In genomic region chr7:97017197-97018125, GRCh38 we compare ENCODE assay signal across 21 cellular contexts. TPM values are rescaled to one million over a fixed set of nuclear protein-coding genes. Genes with fewer than 3 reads are reported as not detected.
A peak's percentile ranks its signal among the peaks of the same experiment; 100 is the strongest.
DNase-seq lines count a peak whose midpoint lies in the region; ATAC-seq, FAIRE-seq and TF ChIP-seq lines count a peak whose summit lies in the region.
"Had no signal": no experiment of that assay in that cellular context is flagged by ENCODE, and none has a peak within 500 bp of the region (broad histone marks: within the 10 kb centered on the region; RNA-seq: fewer than 3 reads in every experiment).

No MANE protein-coding gene starts in this region.

- in situ Hi-C loops in HAP-1 (cut with MboI; ENCODE audit: low sequenced_read_pairs): loop anchor here (5.0 to 25.0 kb wide), 2 partner anchors 305 to 420 kb away; partner anchors contain the start of gene SEM1

- POLR2A ChIA-PET in H1 (lab: Charles Lee; ENCODE audit: partially characterized antibody): interaction anchor here (1.0 to 2.3 kb wide), 6 partner anchors 11 to 22 kb away, joined by 4 to 10 read pairs (median 4); partner anchors contain the start of gene DLX6

- H3K79me2 ChIP-seq in ACC112 (ENCODE audit: control insufficient read depth, insufficient read depth, low read length, unreplicated experiment): no peaks in the 10 kb centered on the region
- H3K79me2 ChIP-seq in H1 (ENCODE audit: control insufficient read depth in 1 of 2, insufficient read depth in 2 of 2, low read length in 2 of 2): no peaks in the 10 kb centered on the region

- H3K4me3 ChIP-seq in ACC112 (ENCODE audit: low read depth, low read length) (peak overlapping the region; percentile 70), HAP-1 (peak overlapping the region; percentile 41), H1 (ENCODE audit: extremely low read depth in 1 of 4, insufficient read depth in 2 of 4, low read depth in 3 of 4, low read length in 4 of 4) (peak overlapping the region; percentile 22 to 52 (median 33); a peak in 4 of 8 replicates)
- H3K4me3 ChIP-seq: body of pancreas, vagina had no signal

- no peaks in the 10 kb centered on the region for H3K36me3 Mint-ChIP-seq in neural crest cell (ENCODE audit: low read depth)

- peak overlapping the region; percentile 12 for H2AFZ ChIP-seq in ACC112 (ENCODE audit: low read length, unreplicated experiment)
- H2AFZ ChIP-seq in H1 (ENCODE audit: low read length): no peak overlapping the region

- H3K27me3 Mint-ChIP-seq in neural crest cell (ENCODE audit: low read depth): peaks cover 99% of the 10 kb centered on the region

- H2BK120ac ChIP-seq in H1 (replicated peaks; ENCODE audit: low read depth, low read length): no peak overlapping the region

- peaks cover 28% of the 10 kb centered on the region for H3K4me1 Mint-ChIP-seq in neural crest cell

- peaks cover 24 to 34% of the 10 kb centered on the region in 2 experiments for H4K20me1 ChIP-seq in H1 (replicated peaks in 1 of 2; ENCODE audit: control insufficient read depth in 1 of 2, insufficient read depth in 2 of 2, low read length in 2 of 2)

- TF ChIP-seq POLR2A in H1 (IDR thresholded peaks at IDR 0.05; ENCODE audit: control extremely low read depth in 1 of 2, low read depth in 2 of 2, low read length in 2 of 2): no peak

- no peak for TF ChIP-seq EP300 in H1 (IDR thresholded peaks at IDR 0.05; ENCODE audit: borderline replicate concordance in 1 of 2, low read depth in 2 of 2, low read length in 2 of 2)

- WGBS in H1 (ENCODE audit: extremely low coverage in 1 of 2, insufficient coverage in 1 of 2, insufficient read length in 1 of 2, insufficient replicate concordance in 2 of 2, low coverage in 1 of 2, low lambda C conversion rate in 2 of 2, missing lambda C conversion rate in 1 of 2), 2 experiments: 6% methylated on average over 28 of the region's 37 CpGs; no CpG with 5 or more reads in 1 of the 2 experiments

- FAIRE-seq in H1 (lab: Jason Lieb, UNC): no peak
- FAIRE-seq: GM12891 had no signal

- H3K4me3 Mint-ChIP-seq in neural crest cell: peak overlapping the region; percentile 74
- H3K4me3 Mint-ChIP-seq: IgD-negative memory B cell had no signal

- no peak overlapping the region for H3K23ac ChIP-seq in H1 (ENCODE audit: insufficient read length)

- peak overlapping the region; percentile 80; the same call in 1 of the 2 replicates for H2BK12ac ChIP-seq in H1 (ENCODE audit: low read depth, low read length)

- no peak overlapping the region for H3K27ac Mint-ChIP-seq in neural crest cell (ENCODE audit: unreplicated experiment)

- peaks cover 79% of the 10 kb centered on the region for H3K27me3 ChIP-seq in ACC112 (ENCODE audit: insufficient read depth, low read length)
- no peaks in the 10 kb centered on the region for H3K27me3 ChIP-seq in HAP-1 (ENCODE audit: low read depth)
- peaks cover 94 to 100% (median 100%) of the 10 kb centered on the region in 4 experiments for H3K27me3 ChIP-seq in H1 (replicated peaks in 1 of 4; ENCODE audit: control insufficient read depth in 3 of 4, extremely low read depth in 1 of 4, insufficient read depth in 3 of 4, low read length in 3 of 4)

- H2BK15ac ChIP-seq in H1 (ENCODE audit: low read length): no peak overlapping the region

- no peak for TF ChIP-seq CTCF in H1 (IDR thresholded peaks at IDR 0.05; ENCODE audit: control extremely low read depth in 1 of 3, insufficient read depth in 1 of 3, low read depth in 1 of 3, low read length in 3 of 3)
- TF ChIP-seq CTCF in neural crest cell (conservative IDR thresholded peaks at IDR 0.05): no peak

- H3K79me1 ChIP-seq in H1 (ENCODE audit: low read depth, low read length): no peaks in the 10 kb centered on the region

- H3K27ac ChIP-seq in ACC112 (ENCODE audit: low read depth, low read length): no peak overlapping the region
- no peak overlapping the region for H3K27ac ChIP-seq in H1 (ENCODE audit: low read depth, low read length)
- H3K27ac ChIP-seq: body of pancreas, C4-2B, vagina had no signal

- no peak overlapping the region for H3K9ac ChIP-seq in H1 (replicated peaks in 1 of 4; ENCODE audit: extremely low read depth in 1 of 4, low read depth in 3 of 4, low read length in 3 of 4)

- DNase-seq in HAP-1 (ENCODE audit: low spot score in 2 of 2) (no peak), H1 (ENCODE audit: low read depth in 1 of 2, low spot score in 2 of 2) (no peak), neural crest cell (ENCODE audit: low read depth, low spot score) (no peak), AML-193 (lab: John Stamatoyannopoulos, UW) (no peak), DMS 273 treated with DMSO at 0.1 percent for 48 hours (lab: John Stamatoyannopoulos, UW) (no peak), ecto neural progenitor cell (ENCODE audit: low spot score) (no peak)
- DNase-seq: activated CD4-positive, alpha-beta T cell treated with anti-CD3 and anti-CD28 coated beads, Interleukin-2, amount 50 U/mL, for 4 hours; body of pancreas; effector memory CD4-positive, alpha-beta T cell; foreskin fibroblast; stimulated activated CD4-positive, alpha-beta T cell treated with anti-CD3 and anti-CD28 coated beads, Interleukin-1b, Interleukin-23, amount 100 ng/mL, for 48 hours; stimulated activated CD8-positive, alpha-beta memory T cell treated with anti-CD3 and anti-CD28 coated beads, Interleukin-4, amount 100 ng/mL, for 48 hours had no signal

- peaks cover 4% of the 10 kb centered on the region; the same call in 1 of the 2 replicates for H3K23me2 ChIP-seq in H1 (ENCODE audit: low read depth, low read length)

- no peak overlapping the region for H2BK5ac ChIP-seq in H1 (ENCODE audit: low read depth, low read length)

- H3K14ac ChIP-seq in H1 (ENCODE audit: insufficient read length): no peak overlapping the region

- no peak overlapping the region for H3K4ac ChIP-seq in H1 (replicated peaks; ENCODE audit: insufficient read length, low read depth, low read length)

- H4K91ac ChIP-seq in H1 (replicated peaks; ENCODE audit: insufficient read length, low read length): no peak overlapping the region

- peak overlapping the region; percentile 79 for H3K4me2 ChIP-seq in H1 (ENCODE audit: insufficient read depth in 1 of 2, low read depth in 2 of 2, low read length in 2 of 2)

- H3K4me1 ChIP-seq in ACC112 (ENCODE audit: control insufficient read depth, insufficient read depth, low read length, unreplicated experiment) (peaks cover 12% of the 10 kb centered on the region), HAP-1 (peaks cover 82% of the 10 kb centered on the region), H1 (replicated peaks in 1 of 4; ENCODE audit: control insufficient read depth in 3 of 4, insufficient read depth in 4 of 4, low read length in 3 of 4) (peaks cover 4 to 26% (median 19%) of the 10 kb centered on the region in 4 experiments)

- no peak for ATAC-seq in HG03039 (IDR thresholded peaks at IDR 0.05; ENCODE audit: unreplicated experiment)
- ATAC-seq: body of pancreas had no signal

- H2BK20ac ChIP-seq in H1 (ENCODE audit: low read length): no peak overlapping the region

- H3K9me3 Mint-ChIP-seq in neural crest cell: no peaks in the 10 kb centered on the region

- H2AK5ac ChIP-seq in H1 (ENCODE audit: low read depth, low read length): no peak overlapping the region

- H3K36me3 ChIP-seq in ACC112 (ENCODE audit: insufficient read depth, low read length) (no peaks in the 10 kb centered on the region), HAP-1 (replicated peaks) (peaks cover 24% of the 10 kb centered on the region), H1 (ENCODE audit: control insufficient read depth in 2 of 4, insufficient read depth in 4 of 4, low read length in 3 of 4) (no peaks in the 10 kb centered on the region; a peak in 1 of 8 replicates)
- H3K36me3 ChIP-seq: vagina had no signal

- TF ChIP-seq RAD21 in H1 (IDR thresholded peaks at IDR 0.05 in 1 of 2, conservative IDR thresholded peaks at IDR 0.05 in 1 of 2; ENCODE audit: low read depth in 2 of 2, low read length in 2 of 2): no peak

- CTCF ChIA-PET in H1 (lab: Charles Lee; ENCODE audit: partially characterized antibody): interaction anchor here (0.6 to 10.2 kb wide), 8 partner anchors 9 to 636 kb away, joined by 3 to 150 read pairs (median 9); partner anchors contain the start of genes DLX5 and DLX6

- no peak overlapping the region for H4K5ac ChIP-seq in H1 (ENCODE audit: insufficient read length, low read depth, low read length)

- no peak overlapping the region for H3K56ac ChIP-seq in H1 (replicated peaks; ENCODE audit: insufficient read length, low read depth, low read length)

- H4K8ac ChIP-seq in H1 (ENCODE audit: extremely low read depth, insufficient read depth, low read length): no peak overlapping the region

- H3K18ac ChIP-seq in H1 (ENCODE audit: extremely low read depth, low read length): no peak overlapping the region; the same call in 1 of the 2 replicates

- no peaks in the 10 kb centered on the region for H3K9me3 ChIP-seq in HAP-1
- no peaks in the 10 kb centered on the region for H3K9me3 ChIP-seq in H1 (ENCODE audit: insufficient read depth in 2 of 2, low read depth in 1 of 2, low read length in 1 of 2)
- H3K9me3 ChIP-seq: body of pancreas, vagina had no signal

TF ChIP-seq in H1, 55 proteins besides CTCF, POLR2A, EP300 and RAD21 (continues in another document):
- no peak for TF ChIP-seq POU5F1 (IDR thresholded peaks at IDR 0.05; ENCODE audit: low read depth, low read length)
- peak; percentile 91 for TF ChIP-seq EZH2 (IDR thresholded peaks at IDR 0.05; ENCODE audit: low read depth, low read length, severe bottlenecking)
- no peak; the same call in 1 of the 2 replicates for TF ChIP-seq CBX8 (IDR thresholded peaks at IDR 0.05; ENCODE audit: borderline replicate concordance, low read depth, low read length)

RNA-seq across cellular contexts. Expression of gene DLX5, which starts 7.2 kb away (rescaled TPM):
- total RNA-seq in H1 (2021; fragmentation: NEBNext Ultra II Directional; extraction: Animal tissue kit (Norgen Biotek cat#: 25700)): not detected in 2 replicates
- polyA plus RNA-seq in H1 (2011; rRNA removed): 0.06 TPM in 1 of 2 replicates, not detected in the other
- polyA plus RNA-seq in H1 (2011; cell fraction: cytosol; rRNA removed): not detected
- polyA plus RNA-seq in H1 (2011; cell fraction: nucleus; rRNA removed): 0.17 TPM
- not detected in 4 replicates for polyA plus RNA-seq in H1 (2012, experiment 1 of 2)
- polyA plus RNA-seq in H1 (2012, experiment 2 of 2): not detected
- polyA plus RNA-seq in H1 (2013, experiment 1 of 2): not detected
- polyA plus RNA-seq in H1 (2013, experiment 2 of 2): 0.06 TPM
- polyA minus RNA-seq in H1 (2011; rRNA and poly(A)+ RNA removed): 0.22 TPM in 1 of 2 replicates, not detected in the other
- not detected for polyA minus RNA-seq in H1 (2011; cell fraction: cytosol; rRNA and poly(A)+ RNA removed)
- 0.60 TPM for polyA minus RNA-seq in H1 (2011; cell fraction: nucleus; rRNA and poly(A)+ RNA removed)
- total RNA-seq in neural crest cell: 0.34 and 0.70 TPM in 2 replicates
- total RNA-seq: body of pancreas; mononuclear cell; pulmonary artery endothelial cell; T-helper 2 cell treated with Interferon-gamma antibody and Interleukin-4, amounts not matched to agents 100 ng/mL and 5 ng/mL, for 36 hours had no signal
- polyA plus RNA-seq: IgD-negative memory B cell had no signal

RNA-seq across cellular contexts. Expression of gene DLX6, which starts 12.1 kb away (rescaled TPM):
- total RNA-seq in H1 (2021; fragmentation: NEBNext Ultra II Directional; extraction: Animal tissue kit (Norgen Biotek cat#: 25700)): not detected in 2 replicates
- not detected in 2 replicates for polyA plus RNA-seq in H1 (2011; rRNA removed)
- not detected for polyA plus RNA-seq in H1 (2011; cell fraction: cytosol; rRNA removed)
- polyA plus RNA-seq in H1 (2011; cell fraction: nucleus; rRNA removed): not detected
- not detected in 4 replicates for polyA plus RNA-seq in H1 (2012, experiment 1 of 2)
- polyA plus RNA-seq in H1 (2012, experiment 2 of 2): not detected
- polyA plus RNA-seq in H1 (2013, experiment 1 of 2): 0.06 TPM
- polyA plus RNA-seq in H1 (2013, experiment 2 of 2): not detected
- not detected in 2 replicates for polyA minus RNA-seq in H1 (2011; rRNA and poly(A)+ RNA removed)
- not detected for polyA minus RNA-seq in H1 (2011; cell fraction: cytosol; rRNA and poly(A)+ RNA removed)
- polyA minus RNA-seq in H1 (2011; cell fraction: nucleus; rRNA and poly(A)+ RNA removed): not detected
- 0.26 and 0.32 TPM in 2 replicates for total RNA-seq in neural crest cell
- total RNA-seq: body of pancreas; mononuclear cell; pulmonary artery endothelial cell; T-helper 2 cell treated with Interferon-gamma antibody and Interleukin-4, amounts not matched to agents 100 ng/mL and 5 ng/mL, for 36 hours; vagina had no signal
- polyA plus RNA-seq: IgD-negative memory B cell had no signal
